Comparison of ENCODE assay signal across 38 cellular contexts in the genomic region with DNA sequence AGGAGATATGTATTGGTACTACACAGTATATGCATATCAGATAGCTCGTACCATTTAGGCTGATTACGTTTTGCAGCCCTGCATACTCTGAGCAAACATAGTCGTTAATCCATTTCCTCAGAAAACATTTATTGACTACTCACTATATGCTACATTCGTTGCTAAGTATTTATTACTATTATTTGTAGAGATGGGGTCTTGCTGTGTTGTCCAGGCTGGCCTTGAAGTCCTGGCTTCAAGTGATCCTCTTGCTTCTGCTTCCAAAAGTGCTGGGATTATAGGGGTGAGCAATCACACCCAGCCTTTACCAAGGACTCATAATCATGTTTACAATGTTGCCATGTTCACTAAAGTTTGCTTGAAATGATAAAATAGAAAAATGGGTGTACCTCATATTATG.
"Had no signal": no experiment of that assay in that cellular context is flagged by ENCODE, and none has a peak within 500 bp of the region (broad histone marks: within the 10 kb centered on the region; RNA-seq: fewer than 3 reads in every experiment).

No MANE protein-coding gene starts in this region.

- H3K27me3 ChIP-seq: adrenal gland, ascending aorta, body of pancreas, brain microvascular endothelial cell, breast epithelium, cardiac muscle cell had no signal

- H3K4me1 Mint-ChIP-seq: activated naive CD4-positive, alpha-beta T cell treated with anti-CD3 and anti-CD28 coated beads, Interleukin-2, amount 10 ng/mL, durations not matched to agents 7 days and 5 days; activated naive CD4-positive, alpha-beta T cell treated with anti-CD3 and anti-CD28 coated beads, Interleukin-2, amount 50 U/mL, for 24 hours; activated naive CD8-positive, alpha-beta T cell treated with anti-CD3 and anti-CD28 coated beads for 36 hours; activated naive CD8-positive, alpha-beta T cell treated with anti-CD3 and anti-CD28 coated beads, Interleukin-2, amount 10 ng/mL, durations not matched to agents 7 days and 5 days; activated naive CD8-positive, alpha-beta T cell treated with anti-CD3 and anti-CD28 coated beads, Interleukin-2, amount 50 U/mL, for 24 hours; activated T-helper 17 cell treated with anti-CD3 and anti-CD28 coated beads, Interleukin-2, amount 50 U/mL, for 72 hours; central memory CD8-positive, alpha-beta T cell had no signal

- DNase-seq: activated effector memory CD4-positive, alpha-beta T cell treated with anti-CD3 and anti-CD28 coated beads, Interleukin-2, amount 50 U/mL, for 16 hours; activated effector memory CD4-positive, alpha-beta T cell treated with Interleukin-2 at 50 U/mL for 16 hours; activated gamma-delta T cell; activated gamma-delta T cell treated with Interleukin-2 at 50 U/mL for 16 hours; activated naive CD4-positive, alpha-beta T cell; activated naive CD4-positive, alpha-beta T cell treated with anti-CD3 and anti-CD28 coated beads for 36 hours; activated naive CD4-positive, alpha-beta T cell treated with anti-CD3 and anti-CD28 coated beads, Interleukin-2, amount 10 ng/mL, durations not matched to agents 7 days and 5 days; activated naive CD4-positive, alpha-beta T cell treated with anti-CD3 and anti-CD28 coated beads, Interleukin-2, amount 50 U/mL, for 16 hours; activated naive CD4-positive, alpha-beta T cell treated with Interleukin-2 at 50 U/mL for 16 hours; activated naive CD8-positive, alpha-beta T cell treated with anti-CD3 and anti-CD28 coated beads for 36 hours; activated naive CD8-positive, alpha-beta T cell treated with anti-CD3 and anti-CD28 coated beads, Interleukin-2, amount 10 ng/mL, durations not matched to agents 7 days and 5 days; activated naive CD8-positive, alpha-beta T cell treated with anti-CD3 and anti-CD28 coated beads, Interleukin-2, amount 50 U/mL, for 24 hours; activated T-cell treated with anti-CD3 and anti-CD28 coated beads, Interleukin-2, amount 50 U/mL, for 24 hours; activated T-cell treated with anti-CD3 and anti-CD28 coated beads, Interleukin-2, amount 50 U/mL, for 4 hours; activated T-cell treated with anti-CD3 and anti-CD28 coated beads, Interleukin-2, amount 50 U/mL, for 48 hours; activated T-cell treated with anti-CD3 and anti-CD28 coated beads, Interleukin-2, amount 50 U/mL, for 72 hours; adrenal gland; amniotic stem cell; amygdala; anterior cingulate cortex; aorta; body of pancreas; brain microvascular endothelial cell; central memory CD4-positive, alpha-beta T cell; cerebellar nuclear complex had no signal

- H3K36me3 ChIP-seq: adrenal gland, ascending aorta, brain microvascular endothelial cell, breast epithelium, cardiac muscle cell had no signal

- H3K27me3 Mint-ChIP-seq: activated naive CD4-positive, alpha-beta T cell treated with anti-CD3 and anti-CD28 coated beads, Interleukin-2, amount 10 ng/mL, durations not matched to agents 7 days and 5 days; activated naive CD4-positive, alpha-beta T cell treated with anti-CD3 and anti-CD28 coated beads, Interleukin-2, amount 50 U/mL, for 24 hours; activated naive CD8-positive, alpha-beta T cell treated with anti-CD3 and anti-CD28 coated beads for 36 hours; activated naive CD8-positive, alpha-beta T cell treated with anti-CD3 and anti-CD28 coated beads, Interleukin-2, amount 10 ng/mL, durations not matched to agents 7 days and 5 days; activated T-cell treated with anti-CD3 and anti-CD28 coated beads, Interleukin-2, amount 50 U/mL, for 24 hours had no signal

- H3K36me3 Mint-ChIP-seq: activated naive CD4-positive, alpha-beta T cell treated with anti-CD3 and anti-CD28 coated beads, Interleukin-2, amount 10 ng/mL, durations not matched to agents 7 days and 5 days; activated naive CD4-positive, alpha-beta T cell treated with anti-CD3 and anti-CD28 coated beads, Interleukin-2, amount 50 U/mL, for 24 hours; activated naive CD4-positive, alpha-beta T cell treated with anti-CD3 and anti-CD28 coated beads, Interleukin-2, amount 50 U/mL, for 72 hours; activated naive CD8-positive, alpha-beta T cell; activated naive CD8-positive, alpha-beta T cell treated with anti-CD3 and anti-CD28 coated beads for 36 hours; activated naive CD8-positive, alpha-beta T cell treated with anti-CD3 and anti-CD28 coated beads, Interleukin-2, amount 10 ng/mL, durations not matched to agents 7 days and 5 days; brain had no signal

- H3K9me3 Mint-ChIP-seq: activated naive CD4-positive, alpha-beta T cell treated with anti-CD3 and anti-CD28 coated beads for 36 hours; activated naive CD4-positive, alpha-beta T cell treated with anti-CD3 and anti-CD28 coated beads, Interleukin-2, amount 10 ng/mL, durations not matched to agents 7 days and 5 days; activated naive CD4-positive, alpha-beta T cell treated with anti-CD3 and anti-CD28 coated beads, Interleukin-2, amount 50 U/mL, for 24 hours; activated naive CD4-positive, alpha-beta T cell treated with anti-CD3 and anti-CD28 coated beads, Interleukin-2, amount 50 U/mL, for 72 hours; activated naive CD8-positive, alpha-beta T cell treated with anti-CD3 and anti-CD28 coated beads for 36 hours; activated naive CD8-positive, alpha-beta T cell treated with anti-CD3 and anti-CD28 coated beads, Interleukin-2, amount 10 ng/mL, durations not matched to agents 7 days and 5 days; activated naive CD8-positive, alpha-beta T cell treated with anti-CD3 and anti-CD28 coated beads, Interleukin-2, amount 50 U/mL, for 24 hours; activated T-cell treated with anti-CD3 and anti-CD28 coated beads, Interleukin-2, amount 50 U/mL, for 24 hours; activated T-cell treated with anti-CD3 and anti-CD28 coated beads, Interleukin-2, amount 50 U/mL, for 4 hours; activated T-cell treated with anti-CD3 and anti-CD28 coated beads, Interleukin-2, amount 50 U/mL, for 72 hours; activated T-helper 1 cell treated with anti-CD3 and anti-CD28 coated beads, Interleukin-12 subunit alpha, Interleukin-12 subunit beta, Interleukin-2, Interleukin-4 antibody, amounts not matched to agents 30 ng/mL and 10 ng/mL and 1 ng/mL, durations not matched to agents 14 hours and 24 hours and 36 hours; activated T-helper 17 cell treated with anti-CD3 and anti-CD28 coated beads, Interleukin-2, amount 50 U/mL, for 72 hours; activated T-helper 2 cell treated with anti-CD3 and anti-CD28 coated beads, Interferon-gamma antibody, Interleukin-2, Interleukin-4, amounts not matched to agents 10 μg/mL and 5 μg/mL and 100 μg/mL, durations not matched to agents 14 hours and 24 hours and 36 hours; brain; central memory CD8-positive, alpha-beta T cell had no signal

- H3K4me3 Mint-ChIP-seq: activated naive CD4-positive, alpha-beta T cell treated with anti-CD3 and anti-CD28 coated beads for 36 hours; activated naive CD4-positive, alpha-beta T cell treated with anti-CD3 and anti-CD28 coated beads, Interleukin-2, amount 10 ng/mL, durations not matched to agents 7 days and 5 days; activated naive CD4-positive, alpha-beta T cell treated with anti-CD3 and anti-CD28 coated beads, Interleukin-2, amount 50 U/mL, for 24 hours; activated naive CD8-positive, alpha-beta T cell; activated naive CD8-positive, alpha-beta T cell treated with anti-CD3 and anti-CD28 coated beads for 36 hours; activated naive CD8-positive, alpha-beta T cell treated with anti-CD3 and anti-CD28 coated beads, Interleukin-2, amount 10 ng/mL, durations not matched to agents 7 days and 5 days; activated naive CD8-positive, alpha-beta T cell treated with anti-CD3 and anti-CD28 coated beads, Interleukin-2, amount 50 U/mL, for 24 hours; activated T-cell treated with anti-CD3 and anti-CD28 coated beads, Interleukin-2, amount 50 U/mL, for 24 hours; activated T-cell treated with anti-CD3 and anti-CD28 coated beads, Interleukin-2, amount 50 U/mL, for 4 hours; activated T-cell treated with anti-CD3 and anti-CD28 coated beads, Interleukin-2, amount 50 U/mL, for 72 hours; activated T-helper 1 cell treated with anti-CD3 and anti-CD28 coated beads, Interleukin-12 subunit alpha, Interleukin-12 subunit beta, Interleukin-2, Interleukin-4 antibody, amounts not matched to agents 30 ng/mL and 10 ng/mL and 1 ng/mL, durations not matched to agents 14 hours and 24 hours and 36 hours; activated T-helper 17 cell treated with anti-CD3 and anti-CD28 coated beads, Interleukin-2, amount 50 U/mL, for 72 hours; brain; central memory CD8-positive, alpha-beta T cell had no signal

- ATAC-seq: activated naive CD4-positive, alpha-beta T cell treated with anti-CD3 and anti-CD28 coated beads, Interleukin-2, amount 50 U/mL, for 72 hours; activated naive CD8-positive, alpha-beta T cell treated with anti-CD3 and anti-CD28 coated beads, Interleukin-2, amount 50 U/mL, for 24 hours; activated T-cell treated with anti-CD3 and anti-CD28 coated beads, Interleukin-2, amount 50 U/mL, for 4 hours; activated T-cell treated with anti-CD3 and anti-CD28 coated beads, Interleukin-2, amount 50 U/mL, for 72 hours; activated T-helper 17 cell treated with anti-CD3 and anti-CD28 coated beads, Interleukin-2, amount 50 U/mL, for 72 hours; body of pancreas had no signal

- H3K4me3 ChIP-seq: adrenal gland, ascending aorta, body of pancreas, breast epithelium, cardiac muscle cell had no signal

- FAIRE-seq: astrocyte, bronchial epithelial cell had no signal

- H3K27ac ChIP-seq: adrenal gland, ascending aorta, brain microvascular endothelial cell, cardiac muscle cell had no signal

- H3K4me1 ChIP-seq: adrenal gland, ascending aorta, breast epithelium had no signal

- H3K9me3 ChIP-seq: adrenal gland, ascending aorta, body of pancreas, breast epithelium had no signal

- H3K27ac Mint-ChIP-seq: activated naive CD4-positive, alpha-beta T cell treated with anti-CD3 and anti-CD28 coated beads for 36 hours; activated naive CD4-positive, alpha-beta T cell treated with anti-CD3 and anti-CD28 coated beads, Interleukin-2, amount 10 ng/mL, durations not matched to agents 7 days and 5 days; activated naive CD4-positive, alpha-beta T cell treated with anti-CD3 and anti-CD28 coated beads, Interleukin-2, amount 50 U/mL, for 24 hours; activated naive CD4-positive, alpha-beta T cell treated with anti-CD3 and anti-CD28 coated beads, Interleukin-2, amount 50 U/mL, for 72 hours; activated naive CD8-positive, alpha-beta T cell; activated naive CD8-positive, alpha-beta T cell treated with anti-CD3 and anti-CD28 coated beads for 36 hours; activated naive CD8-positive, alpha-beta T cell treated with anti-CD3 and anti-CD28 coated beads, Interleukin-2, amount 10 ng/mL, durations not matched to agents 7 days and 5 days; activated naive CD8-positive, alpha-beta T cell treated with anti-CD3 and anti-CD28 coated beads, Interleukin-2, amount 50 U/mL, for 24 hours; activated T-cell treated with anti-CD3 and anti-CD28 coated beads, Interleukin-2, amount 50 U/mL, for 24 hours; activated T-cell treated with anti-CD3 and anti-CD28 coated beads, Interleukin-2, amount 50 U/mL, for 72 hours; activated T-helper 1 cell treated with anti-CD3 and anti-CD28 coated beads, Interleukin-12 subunit alpha, Interleukin-12 subunit beta, Interleukin-2, Interleukin-4 antibody, amounts not matched to agents 30 ng/mL and 10 ng/mL and 1 ng/mL, durations not matched to agents 14 hours and 24 hours and 36 hours; activated T-helper 17 cell treated with anti-CD3 and anti-CD28 coated beads, Interleukin-2, amount 50 U/mL, for 72 hours; activated T-helper 2 cell treated with anti-CD3 and anti-CD28 coated beads, Interferon-gamma antibody, Interleukin-2, Interleukin-4, amounts not matched to agents 10 μg/mL and 5 μg/mL and 100 μg/mL, durations not matched to agents 14 hours and 24 hours and 36 hours had no signal
